ENCODE assay signal across 8 cellular contexts in the genomic region with DNA sequence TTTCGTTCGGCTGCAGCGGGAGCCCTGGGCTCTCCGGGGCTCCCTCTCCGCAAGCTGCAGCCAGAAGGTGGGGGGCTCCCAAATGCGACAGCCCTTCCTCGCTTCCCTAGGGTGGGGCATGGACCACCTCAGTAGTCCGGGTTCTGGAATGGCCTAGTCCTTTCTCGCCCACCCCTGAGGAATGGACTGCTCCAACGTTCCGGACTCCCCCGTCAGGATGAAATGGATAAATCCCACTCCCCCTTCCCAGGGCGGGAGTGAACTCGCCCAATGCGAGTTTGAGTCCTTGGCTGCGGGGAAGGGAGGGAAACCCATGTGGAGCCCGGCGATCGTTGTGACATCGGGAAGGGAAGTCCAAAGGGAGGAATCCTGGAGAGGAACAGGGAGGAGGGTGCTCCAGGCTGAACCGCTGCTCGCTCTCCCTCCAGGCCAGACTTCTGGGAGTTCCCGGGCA. TPM values are rescaled to one million over a fixed set of nuclear protein-coding genes. Genes with fewer than 3 reads are reported as not detected.
DNase-seq lines count a peak whose midpoint lies in the region; ATAC-seq and TF ChIP-seq lines count a peak whose summit lies in the region.

No MANE protein-coding gene starts in this region.

- H3K4me1 Mint-ChIP-seq in activated T-cell treated with anti-CD3 and anti-CD28 coated beads, Interleukin-2, amount 50 U/mL, for 72 hours (ENCODE audit: low read depth): peaks cover 46% of the 10 kb centered on the region
- H3K4me1 Mint-ChIP-seq in nephron progenitor cell: peaks cover 72% of the 10 kb centered on the region

- peak overlapping the region; percentile 96 for H3K27ac ChIP-seq in A673 (ENCODE audit: low read depth, low read length, poor library complexity, severe bottlenecking)

- CTCF ChIA-PET in A673 (lab: Charles Lee): interaction anchor here (1.0 to 1.7 kb wide), 2 partner anchors 49 to 52 kb away, joined by 7 to 9 read pairs; no protein-coding TSS in a partner anchor

- H3K4me1 ChIP-seq in A673 (ENCODE audit: insufficient read depth, low read length, poor library complexity, severe bottlenecking): peaks cover 31% of the 10 kb centered on the region

- peak overlapping the region; percentile 76 for H3K4me3 ChIP-seq in A673 (ENCODE audit: low read depth, low read length, poor library complexity, severe bottlenecking)

- peaks cover 2% of the 10 kb centered on the region in 2 donors for H3K36me3 Mint-ChIP-seq in activated T-cell treated with anti-CD3 and anti-CD28 coated beads, Interleukin-2, amount 50 U/mL, for 72 hours (ENCODE audit: insufficient read depth in 2 of 2)
- peaks cover 9% of the 10 kb centered on the region for H3K36me3 Mint-ChIP-seq in nephron progenitor cell (ENCODE audit: low read depth)

- H3K27me3 ChIP-seq in A673 (replicated peaks; ENCODE audit: insufficient read depth, low read depth, low read length, poor library complexity): no peaks in the 10 kb centered on the region

- H3K36me3 ChIP-seq in A673 (ENCODE audit: insufficient read depth, low read length, poor library complexity, severe bottlenecking): no peaks in the 10 kb centered on the region

- POLR2A ChIA-PET in A673 (lab: Charles Lee; ENCODE audit: low non-redundant PET): interaction anchor here (0.5 kb wide), 1 partner anchor 703 kb away, joined by 17 read pairs; no protein-coding TSS in a partner anchor

- TF ChIP-seq CTCF in A673 (conservative IDR thresholded peaks at IDR 0.05; ENCODE audit: low read depth, low read length): no peak
- TF ChIP-seq CTCF in nephron progenitor cell (IDR thresholded peaks at IDR 0.05): no peak

- H3K27me3 Mint-ChIP-seq in activated T-cell treated with anti-CD3 and anti-CD28 coated beads, Interleukin-2, amount 50 U/mL, for 72 hours (ENCODE audit: low read depth): peaks cover 84% of the 10 kb centered on the region
- peaks cover 26% of the 10 kb centered on the region for H3K27me3 Mint-ChIP-seq in nephron progenitor cell (ENCODE audit: low read depth, poor library complexity)

- no peaks in the 10 kb centered on the region for H3K9me3 ChIP-seq in A673 (ENCODE audit: low read depth, low read length, poor library complexity, severe bottlenecking)

- H3K27ac Mint-ChIP-seq in activated T-cell treated with anti-CD3 and anti-CD28 coated beads, Interleukin-2, amount 50 U/mL, for 72 hours: no peak overlapping the region
- H3K27ac Mint-ChIP-seq in nephron progenitor cell: peak overlapping the region; percentile 96

- DNase-seq in A673 (ENCODE audit: low spot score) (peak; percentile 96), GM03348 (ENCODE audit: low spot score) (peak; percentile 84), NCI-H2196 (lab: John Stamatoyannopoulos, UW; ENCODE audit: unreplicated experiment) (peak; percentile 79), foreskin melanocyte (peak; percentile 85), nephron progenitor cell (peak; percentile 74)
- DNase-seq in activated T-cell treated with anti-CD3 and anti-CD28 coated beads, Interleukin-2, amount 50 U/mL, for 72 hours: no peak
- no peak for DNase-seq in activated CD4-positive, alpha-beta T cell treated with anti-CD3 and anti-CD28 coated beads for 1 hour

- H3K4me3 Mint-ChIP-seq in activated T-cell treated with anti-CD3 and anti-CD28 coated beads, Interleukin-2, amount 50 U/mL, for 72 hours: peak overlapping the region; percentile 90 to 93
- peak overlapping the region; percentile 89 for H3K4me3 Mint-ChIP-seq in nephron progenitor cell

- peaks cover 0 to 5% of the 10 kb centered on the region in 2 donors for H3K9me3 Mint-ChIP-seq in activated T-cell treated with anti-CD3 and anti-CD28 coated beads, Interleukin-2, amount 50 U/mL, for 72 hours
- peaks cover 17% of the 10 kb centered on the region for H3K9me3 Mint-ChIP-seq in nephron progenitor cell

- ATAC-seq in activated T-cell treated with anti-CD3 and anti-CD28 coated beads, Interleukin-2, amount 50 U/mL, for 72 hours (replicated peaks in 1 of 2): no peak
- no peak for ATAC-seq in GM19328 (IDR thresholded peaks at IDR 0.05; ENCODE audit: unreplicated experiment)

- intact Hi-C loops in A673 (cut with micrococcal nuclease; ENCODE audit: unreplicated experiment): loop anchor here (5.0 kb wide), 1 partner anchor 58 kb away; no protein-coding TSS in a partner anchor

- no TSS peak for BruUV-seq in A673 (replicated peaks; lab: Mats Ljungman, UMichigan)

RNA-seq across cellular contexts. Expression of a gene that starts 5.5 kb away (rescaled TPM):
- total RNA-seq in A673 (2021): not detected in 2 replicates
- not detected for total RNA-seq in activated T-cell treated with anti-CD3 and anti-CD28 coated beads, Interleukin-2, amount 50 U/mL, for 72 hours

RNA-seq across cellular contexts. Expression of a gene that starts 7.9 kb away (rescaled TPM):
- 107 and 116 TPM in 2 replicates for total RNA-seq in A673 (2021)
- total RNA-seq in activated T-cell treated with anti-CD3 and anti-CD28 coated beads, Interleukin-2, amount 50 U/mL, for 72 hours: 1 to 10 TPM in 1 of 2 donors, under 1 TPM in 1; 0.96 to 1.5 TPM

RNA-seq across cellular contexts. Expression of a gene that starts 30.3 kb away (rescaled TPM):
- total RNA-seq in A673 (2021): 33.1 and 33.6 TPM in 2 replicates
- total RNA-seq in activated T-cell treated with anti-CD3 and anti-CD28 coated beads, Interleukin-2, amount 50 U/mL, for 72 hours: 1 to 10 TPM; 6.2 to 9.0 TPM

RNA-seq across cellular contexts. Expression of a gene that starts 30.7 kb away (rescaled TPM):
- total RNA-seq in A673 (2021): 1.7 and 2.6 TPM in 2 replicates
- 1 to 10 TPM; 2.2 to 2.9 TPM for total RNA-seq in activated T-cell treated with anti-CD3 and anti-CD28 coated beads, Interleukin-2, amount 50 U/mL, for 72 hours

RNA-seq across cellular contexts. Expression of a gene that starts 35.5 kb away (rescaled TPM):
- 19.9 and 24.3 TPM in 2 replicates for total RNA-seq in A673 (2021)
- 1 to 10 TPM; 5.1 to 7.7 TPM for total RNA-seq in activated T-cell treated with anti-CD3 and anti-CD28 coated beads, Interleukin-2, amount 50 U/mL, for 72 hours

Comparison
In these comparisons a context has a peak if more than half of its experiments do, and no peak if none do; other contexts are left out.
1. DNase-seq: peak in A673 (single experiment), GM03348 (single experiment), NCI-H2196 (single experiment), foreskin melanocyte (single experiment) and nephron progenitor cell (single experiment); none in activated T-cell treated with anti-CD3 and anti-CD28 coated beads, Interleukin-2, amount 50 U/mL, for 72 hours (0 of 2) and activated CD4-positive, alpha-beta T cell treated with anti-CD3 and anti-CD28 coated beads for 1 hour (single experiment).
2. RNA of a gene that starts 7.9 kb away (total RNA-seq): 107 to 116 TPM in A673; 0.96 to 1.5 TPM in activated T-cell treated with anti-CD3 and anti-CD28 coated beads, Interleukin-2, amount 50 U/mL, for 72 hours; every median in the first group is over 10 times any median in the second.